In the genomic region with DNA sequence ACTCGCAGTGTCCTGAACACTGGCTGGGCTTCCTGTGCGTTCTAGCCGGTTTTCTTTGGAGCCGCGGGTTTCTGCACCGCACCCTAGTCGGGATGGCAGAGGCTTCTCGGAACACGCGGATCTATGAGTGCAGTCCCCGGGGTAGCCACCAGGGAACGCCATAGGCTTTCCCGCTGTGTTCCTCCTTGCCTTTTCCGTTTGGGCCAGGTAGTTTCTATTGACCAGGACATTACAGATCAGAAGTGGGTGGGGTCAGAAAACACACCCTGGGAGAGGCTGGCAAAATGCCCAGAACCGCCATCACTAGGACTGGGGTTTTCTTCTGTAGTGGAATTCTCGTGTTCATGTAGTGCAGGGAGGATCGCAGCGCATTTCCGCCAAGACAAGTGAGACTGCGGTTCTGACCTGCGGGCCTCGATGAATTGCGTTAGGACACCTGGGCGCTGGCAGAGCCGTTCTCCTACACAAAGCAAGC, we compare ENCODE assay signal across 8 cellular contexts.
A peak's percentile ranks its signal among the peaks of the same experiment; 100 is the strongest.
DNase-seq lines count a peak whose midpoint lies in the region; ATAC-seq, FAIRE-seq and TF ChIP-seq lines count a peak whose summit lies in the region.
"Not testable (repeated sequence)": the region's sequence is repeated elsewhere in the genome, so short reads cannot be mapped to it uniquely, and the experiment has no call there.

No MANE protein-coding gene starts in this region.

- not testable (repeated sequence) for H3K9ac ChIP-seq in kidney (ENCODE audit: low read length in 2 of 2); rectal smooth muscle tissue (ENCODE audit: low read length)

- H3K27ac ChIP-seq in kidney (ENCODE audit: low read depth in 2 of 2, low read length in 2 of 2); rectal smooth muscle tissue (ENCODE audit: low read depth, low read length); thyroid gland: not testable (repeated sequence)

- FAIRE-seq in kidney (lab: Jason Lieb, UNC) = not testable (repeated sequence)

- 3 to 5% methylated on average over 20 to 25 of the region's 25 CpGs for WGBS in thyroid gland, 2 donors

- intact Hi-C loops in activated B cell treated with CpG ODN at 0.5 μM for 24 hours (cut with micrococcal nuclease); kidney (cut with DNase I); thyroid gland (cut with DNase I): not testable (repeated sequence)

- POLR2A ChIA-PET in activated B cell treated with CpG ODN at 0.5 μM for 24 hours (lab: Charles Lee) = not testable (repeated sequence)

- not testable (repeated sequence) for H3K4me3 ChIP-seq in kidney (ENCODE audit: low read length in 2 of 2); thyroid gland (replicated peaks in 1 of 3)
- H3K4me3 ChIP-seq in rectal smooth muscle tissue (ENCODE audit: low read length) = peak overlapping the region; percentile 32

- not testable (repeated sequence) for H3K9me3 ChIP-seq in kidney (ENCODE audit: control insufficient read depth in 1 of 2, low read length in 2 of 2); thyroid gland

- not testable (repeated sequence) for ATAC-seq in activated B cell treated with CpG ODN at 0.5 μM for 24 hours (ENCODE audit: low read depth)

- peak; percentile 83 for DNase-seq in ELF-1 (ENCODE audit: low read depth, low spot score)
- DNase-seq in NCI-H146 (lab: John Stamatoyannopoulos, UW) = peak; percentile 4
- DNase-seq in activated B cell treated with CpG ODN at 0.5 μM for 24 hours = not testable (repeated sequence)
- peak; percentile 56 for DNase-seq in activated naive CD4-positive, alpha-beta T cell treated with anti-CD3 and anti-CD28 coated beads, Interleukin-2, amount 10 ng/mL, durations not matched to agents 7 days and 5 days
- DNase-seq in endothelial cell (ENCODE audit: low spot score) = peak; percentile 30
- peak; percentile 74 for DNase-seq in kidney
- DNase-seq in thyroid gland = peak; percentile 9 to 22

- not testable (repeated sequence) for H3K4me1 ChIP-seq in kidney (ENCODE audit: control insufficient read depth in 1 of 2, insufficient read depth in 1 of 2, low read depth in 1 of 2, low read length in 2 of 2); rectal smooth muscle tissue (ENCODE audit: control insufficient read depth, insufficient read depth, low read length)
- H3K4me1 ChIP-seq in thyroid gland = peaks cover 0 to 15% of the 10 kb centered on the region in 2 donors

- peaks cover 36% of the 10 kb centered on the region for H3K27me3 Mint-ChIP-seq in activated B cell treated with CpG ODN at 0.5 μM for 24 hours
- H3K27me3 Mint-ChIP-seq in activated naive CD4-positive, alpha-beta T cell treated with anti-CD3 and anti-CD28 coated beads, Interleukin-2, amount 10 ng/mL, durations not matched to agents 7 days and 5 days = peaks cover 45% of the 10 kb centered on the region
- not testable (repeated sequence) for H3K27me3 Mint-ChIP-seq in endothelial cell (ENCODE audit: unreplicated experiment)

- not testable (repeated sequence) for H3K36me3 Mint-ChIP-seq in activated B cell treated with CpG ODN at 0.5 μM for 24 hours (ENCODE audit: low read depth); activated naive CD4-positive, alpha-beta T cell treated with anti-CD3 and anti-CD28 coated beads, Interleukin-2, amount 10 ng/mL, durations not matched to agents 7 days and 5 days; endothelial cell (ENCODE audit: low read depth, unreplicated experiment)

- peaks cover 19% of the 10 kb centered on the region for H3K4me1 Mint-ChIP-seq in activated B cell treated with CpG ODN at 0.5 μM for 24 hours
- H3K4me1 Mint-ChIP-seq in activated naive CD4-positive, alpha-beta T cell treated with anti-CD3 and anti-CD28 coated beads, Interleukin-2, amount 10 ng/mL, durations not matched to agents 7 days and 5 days = peaks cover 39% of the 10 kb centered on the region
- H3K4me1 Mint-ChIP-seq in endothelial cell (ENCODE audit: unreplicated experiment) = not testable (repeated sequence)

- TF ChIP-seq POLR2A in thyroid gland (IDR thresholded peaks at IDR 0.05) = not testable (repeated sequence)

- CTCF ChIA-PET in activated B cell treated with CpG ODN at 0.5 μM for 24 hours (lab: Charles Lee); activated naive CD4-positive, alpha-beta T cell treated with anti-CD3 and anti-CD28 coated beads, Interleukin-2, amount 10 ng/mL, durations not matched to agents 7 days and 5 days (lab: Charles Lee): not testable (repeated sequence)

- not testable (repeated sequence) for H3K27me3 ChIP-seq in rectal smooth muscle tissue (ENCODE audit: control insufficient read depth, insufficient read depth, low read length)
- peaks cover 12% of the 10 kb centered on the region for H3K27me3 ChIP-seq in thyroid gland

- H3K36me3 ChIP-seq in kidney (ENCODE audit: control insufficient read depth in 1 of 2, insufficient read depth in 2 of 2, low read length in 2 of 2); rectal smooth muscle tissue (ENCODE audit: control insufficient read depth, insufficient read depth, low read length); thyroid gland: not testable (repeated sequence)

- H3K27ac Mint-ChIP-seq in activated B cell treated with CpG ODN at 0.5 μM for 24 hours; activated naive CD4-positive, alpha-beta T cell treated with anti-CD3 and anti-CD28 coated beads, Interleukin-2, amount 10 ng/mL, durations not matched to agents 7 days and 5 days; endothelial cell (ENCODE audit: unreplicated experiment): not testable (repeated sequence)

- peak overlapping the region; percentile 81 for H3K4me3 Mint-ChIP-seq in activated B cell treated with CpG ODN at 0.5 μM for 24 hours
- peak overlapping the region; percentile 71 for H3K4me3 Mint-ChIP-seq in activated naive CD4-positive, alpha-beta T cell treated with anti-CD3 and anti-CD28 coated beads, Interleukin-2, amount 10 ng/mL, durations not matched to agents 7 days and 5 days
- peak overlapping the region; percentile 85 for H3K4me3 Mint-ChIP-seq in endothelial cell (ENCODE audit: unreplicated experiment)

- not testable (repeated sequence) for H3K9me3 Mint-ChIP-seq in activated B cell treated with CpG ODN at 0.5 μM for 24 hours; activated naive CD4-positive, alpha-beta T cell treated with anti-CD3 and anti-CD28 coated beads, Interleukin-2, amount 10 ng/mL, durations not matched to agents 7 days and 5 days; endothelial cell (ENCODE audit: unreplicated experiment)

- not testable (repeated sequence) for TF ChIP-seq CTCF in activated B cell treated with CpG ODN at 0.5 μM for 24 hours (IDR thresholded peaks at IDR 0.05)
- TF ChIP-seq CTCF in endothelial cell (IDR thresholded peaks at IDR 0.05; ENCODE audit: unreplicated experiment) (peak; percentile 85), kidney (IDR thresholded peaks at IDR 0.05; ENCODE audit: borderline replicate concordance, extremely low read depth, insufficient read depth) (peak; percentile 17), thyroid gland (IDR thresholded peaks at IDR 0.05) (peak in 2 of 6 experiments; percentile 24 to 26)
